11 cellular contexts compared by ENCODE assay signal in the genomic region with DNA sequence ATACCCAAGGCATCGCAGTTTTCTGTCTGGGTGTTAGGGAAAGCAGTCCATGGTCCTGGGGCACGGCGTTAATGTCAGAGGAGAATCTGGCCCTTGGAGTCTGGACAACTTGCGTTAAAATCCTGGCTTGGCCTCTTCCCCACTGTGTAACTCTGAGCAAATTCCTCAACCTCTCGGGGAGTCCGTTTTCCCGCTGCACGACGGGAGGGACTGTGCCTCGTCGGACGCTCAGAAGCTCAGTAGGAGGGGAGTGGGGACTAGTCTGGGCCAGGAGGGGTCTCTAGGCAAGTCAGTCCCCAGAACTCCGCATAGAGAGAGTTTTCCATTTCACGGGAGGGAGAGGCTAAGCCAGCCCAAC. TPM values are rescaled to one million over a fixed set of nuclear protein-coding genes. Genes with fewer than 3 reads are reported as not detected.
DNase-seq lines count a peak whose midpoint lies in the region; ATAC-seq and TF ChIP-seq lines count a peak whose summit lies in the region.
"Had no signal": no experiment of that assay in that cellular context is flagged by ENCODE, and none has a peak within 500 bp of the region (broad histone marks: within the 10 kb centered on the region; RNA-seq: fewer than 3 reads in every experiment).

No MANE protein-coding gene starts in this region.

- H2BK120ac ChIP-seq in neuronal stem cell (ENCODE audit: low read depth, low read length), result no peak overlapping the region

- no peaks in the 10 kb centered on the region for H3K9me3 Mint-ChIP-seq in endodermal cell
- H3K9me3 Mint-ChIP-seq: activated T-helper 2 cell treated with anti-CD3 and anti-CD28 coated beads, Interferon-gamma antibody, Interleukin-2, Interleukin-4, amounts not matched to agents 10 μg/mL and 5 μg/mL and 100 μg/mL, durations not matched to agents 14 hours and 24 hours and 36 hours had no signal

- no peak overlapping the region for H3K14ac ChIP-seq in neuronal stem cell (ENCODE audit: low read length)

- no peak overlapping the region for H3K27ac Mint-ChIP-seq in endodermal cell
- H3K27ac Mint-ChIP-seq: activated T-helper 2 cell treated with anti-CD3 and anti-CD28 coated beads, Interferon-gamma antibody, Interleukin-2, Interleukin-4, amounts not matched to agents 10 μg/mL and 5 μg/mL and 100 μg/mL, durations not matched to agents 14 hours and 24 hours and 36 hours; T-helper 17 cell had no signal

- H3K4me1 ChIP-seq in HUES64 (ENCODE audit: insufficient read depth, low read length), result peaks cover 16% of the 10 kb centered on the region
- peaks cover 4% of the 10 kb centered on the region for H3K4me1 ChIP-seq in endodermal cell (ENCODE audit: control insufficient read depth, insufficient read depth, low read length)
- peaks cover 5 to 9% of the 10 kb centered on the region in 2 donors for H3K4me1 ChIP-seq in neuronal stem cell (ENCODE audit: control insufficient read depth in 2 of 2, insufficient read depth in 1 of 2, low read depth in 1 of 2, low read length in 2 of 2)

- no peak for ATAC-seq in GM19035 (IDR thresholded peaks at IDR 0.05; ENCODE audit: unreplicated experiment)
- ATAC-seq in GM21381 (IDR thresholded peaks at IDR 0.05; ENCODE audit: unreplicated experiment), result no peak
- ATAC-seq: T-helper 17 cell had no signal

- DNase-seq in AG10803 (ENCODE audit: low read depth) (no peak), endodermal cell (peak; percentile 65), neuronal stem cell (ENCODE audit: low spot score) (no peak), NAMALWA (ENCODE audit: low spot score) (no peak), NCI-H748 (lab: John Stamatoyannopoulos, UW; ENCODE audit: unreplicated experiment) (no peak)
- DNase-seq: T-helper 17 cell had no signal

- H3K4me2 ChIP-seq in neuronal stem cell (ENCODE audit: insufficient read depth, low read length, poor library complexity, severe bottlenecking), result peak overlapping the region; percentile 87

- H2BK12ac ChIP-seq in neuronal stem cell (ENCODE audit: low read length), result no peak overlapping the region

- no peaks in the 10 kb centered on the region for H3K79me1 ChIP-seq in neuronal stem cell (ENCODE audit: low read depth, low read length)

- H3K4me1 Mint-ChIP-seq in endodermal cell, result peaks cover 39% of the 10 kb centered on the region

- no peak overlapping the region for H4K8ac ChIP-seq in neuronal stem cell (ENCODE audit: low read depth, low read length)

- no peak for TF ChIP-seq CTCF in AG10803 (conservative IDR thresholded peaks at IDR 0.05; ENCODE audit: low read length)
- TF ChIP-seq CTCF in endodermal cell (conservative IDR thresholded peaks at IDR 0.05), result no peak

- peak overlapping the region; percentile 99 for H2AFZ ChIP-seq in neuronal stem cell (ENCODE audit: low read length)

- WGBS in HUES64, result 2% methylated on average over 13 of the region's 14 CpGs
- 10 to 21% methylated on average over 2 to 14 of the region's 14 CpGs for WGBS in endodermal cell (ENCODE audit: insufficient coverage in 1 of 2, insufficient read length in 1 of 2), 2 experiments
- WGBS in neuronal stem cell (ENCODE audit: extremely low coverage in 2 of 2, insufficient read length in 2 of 2, insufficient replicate concordance in 1 of 2), 2 donors, result no CpG with 5 or more reads among the region's 14 CpGs

- H3K36me3 ChIP-seq in HUES64 (ENCODE audit: insufficient read depth, low read length) (no peaks in the 10 kb centered on the region), endodermal cell (ENCODE audit: control insufficient read depth, insufficient read depth, low read length) (no peaks in the 10 kb centered on the region), neuronal stem cell (replicated peaks in 1 of 2; ENCODE audit: control insufficient read depth in 2 of 2, insufficient read depth in 2 of 2, low read length in 2 of 2) (no peaks in the 10 kb centered on the region)

- H3K4me3 Mint-ChIP-seq in endodermal cell, result peak overlapping the region; percentile 62

- no peak overlapping the region for H4K91ac ChIP-seq in neuronal stem cell (ENCODE audit: low read depth, low read length, poor library complexity)

- no peak overlapping the region for H2BK5ac ChIP-seq in neuronal stem cell (ENCODE audit: low read length)

- no peak overlapping the region for H3K18ac ChIP-seq in neuronal stem cell (ENCODE audit: low read length)

- H2AK5ac ChIP-seq in neuronal stem cell (ENCODE audit: low read depth, low read length), result no peak overlapping the region

- H3K27ac ChIP-seq in HUES64 (ENCODE audit: low read depth, low read length) (no peak overlapping the region), endodermal cell (ENCODE audit: low read depth, low read length) (no peak overlapping the region), neuronal stem cell (replicated peaks; ENCODE audit: low read length) (no peak overlapping the region)

- peaks cover 91% of the 10 kb centered on the region for H3K27me3 Mint-ChIP-seq in endodermal cell (ENCODE audit: insufficient read depth)

- H3K27me3 ChIP-seq in HUES64 (ENCODE audit: insufficient read depth, low read length), result peaks cover 92% of the 10 kb centered on the region
- peaks cover 87% of the 10 kb centered on the region for H3K27me3 ChIP-seq in endodermal cell (ENCODE audit: control insufficient read depth, insufficient read depth, low read length, poor library complexity, severe bottlenecking)
- H3K27me3 ChIP-seq in neuronal stem cell (ENCODE audit: control insufficient read depth in 3 of 3, insufficient read depth in 3 of 3, low read depth in 1 of 3, low read length in 3 of 3), result peaks cover 36 to 66% (median 64%) of the 10 kb centered on the region in 3 experiments

- H3K9me3 ChIP-seq in HUES64 (ENCODE audit: insufficient read depth, low read depth, low read length) (no peaks in the 10 kb centered on the region), endodermal cell (ENCODE audit: control insufficient read depth, low read length) (no peaks in the 10 kb centered on the region), neuronal stem cell (replicated peaks in 1 of 2; ENCODE audit: control insufficient read depth in 2 of 2, insufficient read depth in 1 of 2, low read depth in 1 of 2, low read length in 2 of 2) (peaks cover 0 to 10% of the 10 kb centered on the region in 2 donors)

- H2BK15ac ChIP-seq in neuronal stem cell (ENCODE audit: low read length), result peak overlapping the region; percentile 79

- no peaks in the 10 kb centered on the region for H3K36me3 Mint-ChIP-seq in endodermal cell (ENCODE audit: low read depth)

- H3K4me3 ChIP-seq in AG10803 (ENCODE audit: low read length), result peak overlapping the region; percentile 59
- H3K4me3 ChIP-seq in HUES64 (ENCODE audit: low read length), result peak overlapping the region; percentile 61
- H3K4me3 ChIP-seq in endodermal cell (ENCODE audit: low read length), result peak overlapping the region; percentile 77
- H3K4me3 ChIP-seq in neuronal stem cell (ENCODE audit: low read length in 2 of 2), result peak overlapping the region; percentile 47 to 74

- H3K4ac ChIP-seq in neuronal stem cell (ENCODE audit: low read length), result no peak overlapping the region

- H3K23ac ChIP-seq in neuronal stem cell (ENCODE audit: low read depth, low read length, poor library complexity), result peak overlapping the region; percentile 67

- no peak overlapping the region for H3K9ac ChIP-seq in HUES64 (ENCODE audit: low read depth, low read length)
- no peak overlapping the region for H3K9ac ChIP-seq in endodermal cell (ENCODE audit: extremely low read depth, low read length, poor library complexity, severe bottlenecking)
- no peak overlapping the region for H3K9ac ChIP-seq in neuronal stem cell (ENCODE audit: low read depth, low read length, poor library complexity)

RNA-seq across cellular contexts. Expression of a gene that starts 6.6 kb away (rescaled TPM):
- polyA plus RNA-seq in HUES64 (2013, experiment 1 of 2), result 3.3 TPM
- polyA plus RNA-seq in HUES64 (2013, experiment 2 of 2), result 3.9 TPM
- total RNA-seq in endodermal cell, result 10 to 100 TPM in 1 of 2 donors, 1 to 10 TPM in 1; 4.9 to 10.7 TPM
- polyA plus RNA-seq in endodermal cell (2013, experiment 1 of 2), result 1.7 TPM
- 1.3 TPM for polyA plus RNA-seq in endodermal cell (2013, experiment 2 of 2)
- polyA plus RNA-seq in neuronal stem cell (2013, experiment 1 of 2), result not detected
- not detected for polyA plus RNA-seq in neuronal stem cell (2013, experiment 2 of 2)
- total RNA-seq: activated T-helper 2 cell treated with anti-CD3 and anti-CD28 coated beads, Interferon-gamma antibody, Interleukin-2, Interleukin-4, amounts not matched to agents 10 μg/mL and 5 μg/mL and 100 μg/mL, durations not matched to agents 14 hours and 24 hours and 36 hours had no signal
- polyA plus RNA-seq: esophagus had no signal

RNA-seq across cellular contexts. Expression of a gene that starts 36.1 kb away (rescaled TPM):
- polyA plus RNA-seq in HUES64 (2013, experiment 1 of 2), result 0.05 TPM
- polyA plus RNA-seq in HUES64 (2013, experiment 2 of 2), result 0.06 TPM
- not detected for total RNA-seq in endodermal cell
- polyA plus RNA-seq in endodermal cell (2013, experiment 1 of 2), result 0.53 TPM
- 0.29 TPM for polyA plus RNA-seq in endodermal cell (2013, experiment 2 of 2)
- not detected for polyA plus RNA-seq in neuronal stem cell (2013, experiment 1 of 2)
- polyA plus RNA-seq in neuronal stem cell (2013, experiment 2 of 2), result not detected
- total RNA-seq: activated T-helper 2 cell treated with anti-CD3 and anti-CD28 coated beads, Interferon-gamma antibody, Interleukin-2, Interleukin-4, amounts not matched to agents 10 μg/mL and 5 μg/mL and 100 μg/mL, durations not matched to agents 14 hours and 24 hours and 36 hours; T-helper 17 cell had no signal
- polyA plus RNA-seq: esophagus had no signal

RNA-seq across cellular contexts. Expression of a gene that starts 51.0 kb away (rescaled TPM):
- not detected for polyA plus RNA-seq in HUES64 (2013, experiment 1 of 2)
- polyA plus RNA-seq in HUES64 (2013, experiment 2 of 2), result 0.19 TPM
- total RNA-seq in endodermal cell, result not detected
- polyA plus RNA-seq in endodermal cell (2013, experiment 1 of 2), result 1.8 TPM
- polyA plus RNA-seq in endodermal cell (2013, experiment 2 of 2), result 1.4 TPM
- not detected for polyA plus RNA-seq in neuronal stem cell (2013, experiment 1 of 2)
- polyA plus RNA-seq in neuronal stem cell (2013, experiment 2 of 2), result not detected
- total RNA-seq: activated T-helper 2 cell treated with anti-CD3 and anti-CD28 coated beads, Interferon-gamma antibody, Interleukin-2, Interleukin-4, amounts not matched to agents 10 μg/mL and 5 μg/mL and 100 μg/mL, durations not matched to agents 14 hours and 24 hours and 36 hours; T-helper 17 cell had no signal
- polyA plus RNA-seq: esophagus had no signal
